Comparison of ENCODE assay signal across 13 cellular contexts in the genomic region with DNA sequence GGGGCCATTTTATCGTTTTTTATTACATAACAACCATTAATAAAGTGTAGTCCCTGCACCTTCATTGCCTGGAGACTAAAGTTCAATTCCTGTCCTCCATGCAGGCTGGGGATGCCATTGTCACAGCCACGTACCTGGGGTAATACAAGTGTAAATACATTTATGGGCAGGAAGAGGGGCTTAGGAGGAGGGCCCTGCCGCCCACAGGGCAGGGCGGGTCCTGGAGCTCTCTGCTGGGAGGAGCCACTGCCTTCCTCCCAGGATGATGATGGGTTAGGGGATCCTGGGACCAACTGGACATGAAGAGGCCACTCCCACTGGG. TPM values are rescaled to one million over a fixed set of nuclear protein-coding genes. Genes with fewer than 3 reads are reported as not detected.
DNase-seq lines count a peak whose midpoint lies in the region; ATAC-seq and TF ChIP-seq lines count a peak whose summit lies in the region.
"Had no signal": no experiment of that assay in that cellular context is flagged by ENCODE, and none has a peak within 500 bp of the region (broad histone marks: within the 10 kb centered on the region; RNA-seq: fewer than 3 reads in every experiment).

No MANE protein-coding gene starts in this region.

- no peaks in the 10 kb centered on the region for H3K9me3 ChIP-seq in HEK293 (ENCODE audit: control insufficient read depth, insufficient read depth, low read depth, low read length)
- no peaks in the 10 kb centered on the region for H3K9me3 ChIP-seq in T-helper 17 cell (ENCODE audit: control insufficient read depth, low read length, poor library complexity, severe bottlenecking)
- H3K9me3 ChIP-seq in sigmoid colon = no peaks in the 10 kb centered on the region

- H3K27me3 ChIP-seq in sigmoid colon = no peaks in the 10 kb centered on the region

- H3K27ac ChIP-seq in HEK293 (ENCODE audit: extremely low read depth, low read depth, low read length) (0 out of 2 replicates have a peak overlapping the region, but pooled peaks have one; percentile 32), sigmoid colon (peak overlapping the region; percentile 95 to 100 (median 98)), substantia nigra (ENCODE audit: low read depth, low read length, poor library complexity, severe bottlenecking) (no peak overlapping the region)
- H3K27ac ChIP-seq: parathyroid adenoma had no signal

- DNase-seq in T-helper 17 cell (no peak), left colon (no peak), sigmoid colon (no peak), substantia nigra (lab: John Stamatoyannopoulos, UW) (no peak), T-cell (no peak)
- DNase-seq: activated CD4-positive, alpha-beta T cell treated with anti-CD3 and anti-CD28 coated beads for 36 hours; activated gamma-delta T cell; NCI-H1092 treated with DMSO at 0.1 percent for 48 hours; NCI-H524 treated with DMSO at 0.1 percent for 48 hours; stimulated activated CD4-positive, alpha-beta T cell treated with anti-CD3 and anti-CD28 coated beads, Interleukin-4, amount 100 ng/mL, for 24 hours had no signal

- H3K36me3 Mint-ChIP-seq in T-helper 17 cell (ENCODE audit: low read depth) (no peaks in the 10 kb centered on the region), T-cell (no peaks in the 10 kb centered on the region)

- intact Hi-C loops in left colon (cut with DNase I, micrococcal nuclease) = no loop called here
- intact Hi-C loops in sigmoid colon (cut with DNase I) = no loop called here

- TF ChIP-seq POLR2A in sigmoid colon (IDR thresholded peaks at IDR 0.05) = no peak

- H3K36me3 ChIP-seq in HEK293 (ENCODE audit: control insufficient read depth in 2 of 2, insufficient read depth in 1 of 2, low read length in 2 of 2) = no peaks in the 10 kb centered on the region
- H3K36me3 ChIP-seq in sigmoid colon = no peaks in the 10 kb centered on the region

- POLR2A ChIA-PET in HEK293 (lab: Yijun Ruan, JAX) = interaction anchor here (0.6 kb wide), 1 partner anchor 56 kb away, joined by 3 read pairs; a partner anchor contains a TSS
- POLR2A ChIA-PET in T-cell (lab: Charles Lee) = no interaction called here

- H3K4me3 ChIP-seq in HEK293 (ENCODE audit: low read depth, low read length) (no peak overlapping the region), sigmoid colon (no peak overlapping the region)

- CTCF ChIA-PET in HEK293 (lab: Yijun Ruan, JAX) (interaction anchor here (1.1 kb wide), 1 partner anchor 22 kb away, joined by 3 read pairs; no protein-coding TSS in a partner anchor), T-cell (lab: Charles Lee) (no interaction called here)

- TF ChIP-seq CTCF in HEK293 (tag by site-specific recombination; IDR thresholded peaks at IDR 0.05) (no peak), sigmoid colon (IDR thresholded peaks at IDR 0.05) (no peak)

- peak overlapping the region; percentile 47 for H3K4me3 Mint-ChIP-seq in T-helper 17 cell
- H3K4me3 Mint-ChIP-seq in T-cell = no peak overlapping the region
- H3K4me3 Mint-ChIP-seq: activated CD4-positive, alpha-beta T cell treated with anti-CD3 and anti-CD28 coated beads for 36 hours had no signal

- WGBS in sigmoid colon, 2 donors = 10 to 55% methylated on average over 4 of the region's 4 CpGs

- H3K4me1 Mint-ChIP-seq in T-helper 17 cell (peaks cover 9% of the 10 kb centered on the region), T-cell (peaks cover 5 to 14% (median 13%) of the 10 kb centered on the region in 3 donors)

- peaks cover 6% of the 10 kb centered on the region for H3K4me1 ChIP-seq in HEK293 (ENCODE audit: control insufficient read depth, insufficient read depth, low read length)
- peaks cover 0 to 63% (median 49%) of the 10 kb centered on the region in 4 donors for H3K4me1 ChIP-seq in sigmoid colon

- H3K9me3 Mint-ChIP-seq in T-cell = no peaks in the 10 kb centered on the region

- H3K27me3 Mint-ChIP-seq in T-helper 17 cell = peaks cover 37% of the 10 kb centered on the region
- H3K27me3 Mint-ChIP-seq in T-cell = peaks cover 31 to 52% of the 10 kb centered on the region in 2 donors

- ATAC-seq in T-helper 17 cell (no peak), left colon (peak; percentile 33), HG03457 (IDR thresholded peaks at IDR 0.05; ENCODE audit: unreplicated experiment) (no peak), T-cell (replicated peaks in 1 of 4) (no peak)
- ATAC-seq: activated CD4-positive, alpha-beta T cell treated with anti-CD3 and anti-CD28 coated beads for 36 hours had no signal

- TF ChIP-seq EP300 in sigmoid colon (IDR thresholded peaks at IDR 0.05) = no peak

- H3K27ac Mint-ChIP-seq in T-helper 17 cell (no peak overlapping the region), T-cell (peak overlapping the region in 1 of 2 donors; percentile 15)
- H3K27ac Mint-ChIP-seq: activated CD4-positive, alpha-beta T cell treated with anti-CD3 and anti-CD28 coated beads for 36 hours had no signal

TF ChIP-seq in HEK293, 187 proteins besides CTCF, POLR2A, EP300 and RAD21:
- no peak for TF ChIP-seq TRIM28 (IDR thresholded peaks at IDR 0.05; ENCODE audit: borderline replicate concordance, low read length)
- TF ChIP-seq ZNF510 (tag by site-specific recombination; IDR thresholded peaks at IDR 0.05; ENCODE audit: insufficient replicate concordance) = no peak
- peak; percentile 35 for TF ChIP-seq ZFHX2 (tag by site-specific recombination; conservative IDR thresholded peaks at IDR 0.05)
- no peak for TF ChIP-seq ZNF677 (tag by site-specific recombination; IDR thresholded peaks at IDR 0.05)
- TF ChIP-seq SP3 (tag by site-specific recombination; IDR thresholded peaks at IDR 0.05) = peak; percentile 60; the same call in 1 of the 2 replicates
- peak; percentile 69 for TF ChIP-seq KLF1 (tag by site-specific recombination; IDR thresholded peaks at IDR 0.05)
- peak; percentile 58 for TF ChIP-seq SP2 (tag by site-specific recombination; IDR thresholded peaks at IDR 0.05)
- TF ChIP-seq ZBTB8A (tag by site-specific recombination; IDR thresholded peaks at IDR 0.05) = 0 out of 2 replicates have a peak, but pooled peaks have one; percentile 4
- TF ChIP-seq, protein P1, sequence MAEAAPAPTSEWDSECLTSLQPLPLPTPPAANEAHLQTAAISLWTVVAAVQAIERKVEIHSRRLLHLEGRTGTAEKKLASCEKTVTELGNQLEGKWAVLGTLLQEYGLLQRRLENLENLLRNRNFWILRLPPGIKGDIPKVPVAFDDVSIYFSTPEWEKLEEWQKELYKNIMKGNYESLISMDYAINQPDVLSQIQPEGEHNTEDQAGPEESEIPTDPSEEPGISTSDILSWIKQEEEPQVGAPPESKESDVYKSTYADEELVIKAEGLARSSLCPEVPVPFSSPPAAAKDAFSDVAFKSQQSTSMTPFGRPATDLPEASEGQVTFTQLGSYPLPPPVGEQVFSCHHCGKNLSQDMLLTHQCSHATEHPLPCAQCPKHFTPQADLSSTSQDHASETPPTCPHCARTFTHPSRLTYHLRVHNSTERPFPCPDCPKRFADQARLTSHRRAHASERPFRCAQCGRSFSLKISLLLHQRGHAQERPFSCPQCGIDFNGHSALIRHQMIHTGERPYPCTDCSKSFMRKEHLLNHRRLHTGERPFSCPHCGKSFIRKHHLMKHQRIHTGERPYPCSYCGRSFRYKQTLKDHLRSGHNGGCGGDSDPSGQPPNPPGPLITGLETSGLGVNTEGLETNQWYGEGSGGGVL (tag by site-specific recombination; IDR thresholded peaks at IDR 0.05) = no peak
- TF ChIP-seq, protein P2, sequence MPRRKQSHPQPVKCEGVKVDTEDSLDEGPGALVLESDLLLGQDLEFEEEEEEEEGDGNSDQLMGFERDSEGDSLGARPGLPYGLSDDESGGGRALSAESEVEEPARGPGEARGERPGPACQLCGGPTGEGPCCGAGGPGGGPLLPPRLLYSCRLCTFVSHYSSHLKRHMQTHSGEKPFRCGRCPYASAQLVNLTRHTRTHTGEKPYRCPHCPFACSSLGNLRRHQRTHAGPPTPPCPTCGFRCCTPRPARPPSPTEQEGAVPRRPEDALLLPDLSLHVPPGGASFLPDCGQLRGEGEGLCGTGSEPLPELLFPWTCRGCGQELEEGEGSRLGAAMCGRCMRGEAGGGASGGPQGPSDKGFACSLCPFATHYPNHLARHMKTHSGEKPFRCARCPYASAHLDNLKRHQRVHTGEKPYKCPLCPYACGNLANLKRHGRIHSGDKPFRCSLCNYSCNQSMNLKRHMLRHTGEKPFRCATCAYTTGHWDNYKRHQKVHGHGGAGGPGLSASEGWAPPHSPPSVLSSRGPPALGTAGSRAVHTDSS (tag by site-specific recombination; IDR thresholded peaks at IDR 0.05) = peak; percentile 43
TF ChIP-seq in HEK293: peak in this region for 6.

RNA-seq across cellular contexts. Expression of a gene that starts 44.0 kb away (rescaled TPM):
- 10 to 100 TPM; 59.4 to 98.4 TPM for total RNA-seq in T-helper 17 cell
- 10 to 100 TPM; 84.7 to 86.7 TPM for total RNA-seq in left colon
- total RNA-seq in sigmoid colon = 10 to 100 TPM; 32.1 to 54.8 (median 42.3) TPM
- 10 to 100 TPM in 2 of 3 donors, 1 to 10 TPM in 1; 7.8 to 88.7 (median 14.1) TPM for polyA plus RNA-seq in sigmoid colon
- 10 to 100 TPM; 52.8 to 95.2 (median 82.3) TPM for total RNA-seq in T-cell

RNA-seq across cellular contexts. Expression of a gene that starts 56.1 kb away (rescaled TPM):
- under 1 TPM; 0.22 to 0.29 TPM for total RNA-seq in T-helper 17 cell
- 10 to 100 TPM; 12.2 to 14.2 TPM for total RNA-seq in left colon
- total RNA-seq in sigmoid colon = 10 to 100 TPM in 1 of 4 donors, 1 to 10 TPM in 3; 3.8 to 18.6 (median 7.2) TPM
- 10 to 100 TPM in 1 of 3 donors, 1 to 10 TPM in 2; 1.8 to 12.9 (median 3.0) TPM for polyA plus RNA-seq in sigmoid colon
- under 1 TPM; 0.23 to 0.82 (median 0.33) TPM for total RNA-seq in T-cell
